Comparison of ENCODE assay signal across 7 cellular contexts in the genomic region with DNA sequence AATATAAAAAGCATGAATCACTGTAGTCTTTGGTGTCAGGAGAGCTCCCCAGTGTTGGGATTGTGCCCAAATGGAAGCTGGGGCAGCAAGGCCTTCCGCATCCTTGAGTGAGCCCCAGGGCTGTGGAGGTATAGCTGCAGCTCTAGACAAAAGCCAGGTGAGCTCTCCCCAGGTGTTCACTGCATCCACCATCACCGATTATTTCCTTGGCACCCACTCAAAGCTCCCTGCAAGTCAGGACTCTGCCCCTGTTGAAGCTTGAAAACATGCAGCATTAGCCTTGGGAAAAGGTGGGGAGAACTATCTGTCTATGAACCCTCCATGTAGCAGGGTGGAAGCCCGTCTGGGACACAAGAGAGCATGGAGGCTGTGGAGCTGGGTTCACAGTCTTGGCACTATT.
"Had no signal": no experiment of that assay in that cellular context is flagged by ENCODE, and none has a peak within 500 bp of the region (broad histone marks: within the 10 kb centered on the region; RNA-seq: fewer than 3 reads in every experiment).

No MANE protein-coding gene starts in this region.

- DNase-seq: H9, HCEC 1CT, HFFc6, IMR-90, KG1 had no signal

- H3K4me2 ChIP-seq: GM23338 had no signal

- ATAC-seq: GM23338, K562 had no signal

- H2AFZ ChIP-seq: GM23338 had no signal

- H3K4me3 ChIP-seq: GM23338, K562 had no signal
